1 cellular context compared by ENCODE assay signal in the genomic region with DNA sequence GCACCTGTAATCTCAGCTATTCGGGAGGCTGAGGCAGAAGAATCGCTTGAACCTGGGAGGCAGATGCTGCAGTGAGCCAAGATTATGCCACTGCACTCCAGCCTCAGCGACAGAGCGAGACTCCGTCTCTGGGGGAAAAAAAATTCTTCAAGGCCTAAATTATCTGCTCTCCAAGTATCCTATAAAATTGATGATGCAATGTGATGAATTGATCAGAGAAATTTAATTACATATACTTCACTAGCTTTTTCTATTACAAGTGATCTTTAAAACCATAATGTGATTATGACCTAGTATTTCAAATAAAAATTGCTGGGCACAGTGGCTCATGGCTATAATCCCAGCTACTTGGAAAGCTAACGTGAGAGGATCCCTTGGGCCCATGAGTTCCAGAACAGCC.
A peak's percentile ranks its signal among the peaks of the same experiment; 100 is the strongest.
TF ChIP-seq lines count a peak whose summit lies in the region.

No MANE protein-coding gene starts in this region.

TF ChIP-seq in IMR-90, 13 proteins besides CTCF, POLR2A, EP300 and RAD21:
- TF ChIP-seq CEBPB (IDR thresholded peaks at IDR 0.05; ENCODE audit: low read depth, low read length) (0 out of 2 replicates have a peak, but pooled peaks have one; percentile 9), MAZ (IDR thresholded peaks at IDR 0.05; ENCODE audit: borderline replicate concordance, low read depth, low read length) (no peak)
